Comparison of ENCODE assay signal across 31 cellular contexts in the genomic region with DNA sequence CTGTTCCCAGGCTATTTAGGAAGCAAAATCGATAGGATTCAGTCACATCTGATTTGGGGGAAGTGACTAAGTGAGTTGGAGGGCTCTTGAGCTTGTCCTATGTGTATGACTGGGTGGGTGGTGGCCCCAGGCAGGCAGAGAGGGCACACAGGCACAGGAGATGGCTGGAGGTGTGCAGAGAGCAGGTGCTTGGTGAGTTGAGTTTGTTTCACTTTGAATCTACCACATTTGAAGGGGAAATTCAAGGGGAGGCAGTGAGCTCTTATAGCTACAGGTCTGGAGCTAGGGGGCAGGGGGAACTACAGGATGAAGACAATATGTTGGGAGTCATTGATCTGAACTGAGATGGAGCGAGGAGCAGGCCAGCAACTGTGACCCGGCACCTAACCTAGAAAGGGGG. TPM values are rescaled to one million over a fixed set of nuclear protein-coding genes. Genes with fewer than 3 reads are reported as not detected.
"Had no signal": no experiment of that assay in that cellular context is flagged by ENCODE, and none has a peak within 500 bp of the region (broad histone marks: within the 10 kb centered on the region; RNA-seq: fewer than 3 reads in every experiment).

No MANE protein-coding gene starts in this region.

- H3K9ac ChIP-seq: neural progenitor cell had no signal

- H3K27me3 ChIP-seq: left lung, neural progenitor cell, ovary, right atrium auricular region, right lobe of liver, testis, thyroid gland, transverse colon, upper lobe of left lung, vagina had no signal

- H3K27ac Mint-ChIP-seq: immature natural killer cell; naive thymus-derived CD8-positive, alpha-beta T cell; nephron; progenitor cell of endocrine pancreas; stimulated activated memory B cell treated with anti-CD40 and anti-IgM and Interleukin-4, amounts not matched to agents 10 μg/mL and 1 μg/mL and 100 μg/mL, for 72 hours had no signal

- H3K36me3 Mint-ChIP-seq: immature natural killer cell; naive thymus-derived CD8-positive, alpha-beta T cell; stimulated activated memory B cell treated with anti-CD40 and anti-IgM and Interleukin-4, amounts not matched to agents 10 μg/mL and 1 μg/mL and 100 μg/mL, for 72 hours had no signal

- H3K27ac ChIP-seq: left lung, lower lobe of right lung, neural progenitor cell, neutrophil, ovary, right atrium auricular region, right lobe of liver, testis, thyroid gland, transverse colon, upper lobe of left lung, vagina had no signal

- H3K4me2 ChIP-seq: smooth muscle cell had no signal

- DNase-seq: hypothalamus; immature natural killer cell; kidney; left colon; left lung; lower lobe of right lung; mammary epithelial cell; mesenchymal stem cell; naive thymus-derived CD8-positive, alpha-beta T cell; ovary; right lobe of liver; stimulated activated CD4-positive, alpha-beta T cell treated with anti-CD3 and anti-CD28 coated beads, Interleukin-1b, Interleukin-23, amount 100 ng/mL, for 48 hours; stimulated activated CD4-positive, alpha-beta T cell treated with anti-CD3 and anti-CD28 coated beads, Interleukin-2, amount 100 ng/mL, for 48 hours; stimulated activated CD4-positive, alpha-beta T cell treated with anti-CD3 and anti-CD28 coated beads, Interleukin-4, amount 100 ng/mL, for 4 hours; stimulated activated CD8-positive, alpha-beta memory T cell treated with anti-CD3 and anti-CD28 coated beads, Interleukin-4, amount 100 ng/mL, for 48 hours; stimulated activated naive CD4-positive, alpha-beta T cell treated with Interleukin-2 at 50 U/mL for 16 hours; stimulated activated naive CD8-positive, alpha-beta T cell treated with anti-CD3 and anti-CD28 coated beads, Interleukin-15, amount 100 ng/mL, for 72 hours; substantia nigra; testis; thyroid gland; transverse colon; upper lobe of left lung had no signal

- H3K9me3 ChIP-seq: left lung, lower lobe of right lung, neutrophil, ovary, right atrium auricular region, right lobe of liver, testis, thyroid gland, transverse colon, upper lobe of left lung, vagina had no signal

- H3K27me3 Mint-ChIP-seq: stimulated activated memory B cell treated with anti-CD40 and anti-IgM and Interleukin-4, amounts not matched to agents 10 μg/mL and 1 μg/mL and 100 μg/mL, for 72 hours had no signal

- H3K36me3 ChIP-seq: left lung, lower lobe of right lung, neural progenitor cell, neutrophil, ovary, right atrium auricular region, right lobe of liver, thyroid gland, transverse colon, upper lobe of left lung, vagina had no signal

- ATAC-seq: left colon; left lung; lower lobe of right lung; naive thymus-derived CD8-positive, alpha-beta T cell; right lobe of liver; stimulated activated memory B cell treated with anti-CD40 and anti-IgM and Interleukin-4, amounts not matched to agents 10 μg/mL and 1 μg/mL and 100 μg/mL, for 72 hours; stimulated activated naive CD8-positive, alpha-beta T cell treated with anti-CD3 and anti-CD28 coated beads, Interleukin-15, amount 100 ng/mL, for 72 hours had no signal

- H3K4me3 Mint-ChIP-seq: immature natural killer cell; naive thymus-derived CD8-positive, alpha-beta T cell; nephron; neural progenitor cell; stimulated activated memory B cell treated with anti-CD40 and anti-IgM and Interleukin-4, amounts not matched to agents 10 μg/mL and 1 μg/mL and 100 μg/mL, for 72 hours; stimulated activated naive CD8-positive, alpha-beta T cell treated with anti-CD3 and anti-CD28 coated beads, Interleukin-15, amount 100 ng/mL, for 72 hours had no signal

- H3K4me1 ChIP-seq: left lung, lower lobe of right lung, right atrium auricular region, right lobe of liver, testis, thyroid gland, transverse colon, upper lobe of left lung, vagina had no signal

- H2AFZ ChIP-seq: neural progenitor cell had no signal

- H3K9me3 Mint-ChIP-seq: immature natural killer cell; nephron; neural progenitor cell; stimulated activated memory B cell treated with anti-CD40 and anti-IgM and Interleukin-4, amounts not matched to agents 10 μg/mL and 1 μg/mL and 100 μg/mL, for 72 hours; stimulated activated naive CD8-positive, alpha-beta T cell treated with anti-CD3 and anti-CD28 coated beads, Interleukin-15, amount 100 ng/mL, for 72 hours had no signal

- H3K4me1 Mint-ChIP-seq: immature natural killer cell; nephron; stimulated activated memory B cell treated with anti-CD40 and anti-IgM and Interleukin-4, amounts not matched to agents 10 μg/mL and 1 μg/mL and 100 μg/mL, for 72 hours; stimulated activated naive CD8-positive, alpha-beta T cell treated with anti-CD3 and anti-CD28 coated beads, Interleukin-15, amount 100 ng/mL, for 72 hours had no signal

- H3K4me3 ChIP-seq: left lung, lower lobe of right lung, neural progenitor cell, ovary, right atrium auricular region, right lobe of liver, smooth muscle cell, testis, thyroid gland, transverse colon, upper lobe of left lung, vagina had no signal

RNA-seq across cellular contexts. Expression of a gene that starts 42.5 kb away (rescaled TPM):
- total RNA-seq: naive thymus-derived CD8-positive, alpha-beta T cell; pulmonary artery endothelial cell had no signal
- polyA plus RNA-seq: immature natural killer cell; mammary epithelial cell; naive thymus-derived CD8-positive, alpha-beta T cell had no signal
